Comparison of ENCODE assay signal across 31 cellular contexts in genomic region chr3:141525813-141526212, GRCh38. TPM values are rescaled to one million over a fixed set of nuclear protein-coding genes. Genes with fewer than 3 reads are reported as not detected.
DNase-seq lines count a peak whose midpoint lies in the region; ATAC-seq and TF ChIP-seq lines count a peak whose summit lies in the region.
"Had no signal": no experiment of that assay in that cellular context is flagged by ENCODE, and none has a peak within 500 bp of the region (broad histone marks: within the 10 kb centered on the region; RNA-seq: fewer than 3 reads in every experiment).

No MANE protein-coding gene starts in this region.

- CTCF ChIA-PET in activated naive CD4-positive, alpha-beta T cell treated with anti-CD3 and anti-CD28 coated beads for 36 hours (lab: Charles Lee): interaction anchor here (1.4 to 1.5 kb wide), 2 partner anchors 11 to 35 kb away, joined by 7 to 12 read pairs; no protein-coding TSS in a partner anchor

- H3K27me3 Mint-ChIP-seq in activated naive CD4-positive, alpha-beta T cell treated with anti-CD3 and anti-CD28 coated beads for 36 hours (ENCODE audit: low read depth): no peaks in the 10 kb centered on the region
- no peaks in the 10 kb centered on the region for H3K27me3 Mint-ChIP-seq in activated T-helper 17 cell treated with anti-CD3 and anti-CD28 coated beads, Interleukin-2, amount 50 U/mL, for 72 hours
- H3K27me3 Mint-ChIP-seq: effector memory CD8-positive, alpha-beta T cell; stimulated activated naive CD8-positive, alpha-beta T cell treated with anti-CD3 and anti-CD28 coated beads, Interleukin-15, Interleukin-2, amounts not matched to agents 100 ng/mL and 50 ng/mL, for 24 hours had no signal

- H3K4me3 Mint-ChIP-seq in activated naive CD4-positive, alpha-beta T cell treated with anti-CD3 and anti-CD28 coated beads for 36 hours: no peak overlapping the region
- H3K4me3 Mint-ChIP-seq in activated T-helper 17 cell treated with anti-CD3 and anti-CD28 coated beads, Interleukin-2, amount 50 U/mL, for 72 hours: peak overlapping the region; percentile 36
- H3K4me3 Mint-ChIP-seq: stimulated activated naive CD8-positive, alpha-beta T cell treated with anti-CD3 and anti-CD28 coated beads, Interleukin-15, Interleukin-2, amounts not matched to agents 100 ng/mL and 50 ng/mL, for 24 hours had no signal

- no peak for ATAC-seq in activated T-helper 17 cell treated with anti-CD3 and anti-CD28 coated beads, Interleukin-2, amount 50 U/mL, for 72 hours (replicated peaks)
- ATAC-seq in left lobe of liver (peak; percentile 97), upper lobe of right lung (peak; percentile 35), GM18868 (IDR thresholded peaks at IDR 0.05; ENCODE audit: unreplicated experiment) (no peak), Right ventricle myocardium inferior (no peak)
- ATAC-seq: effector memory CD8-positive, alpha-beta T cell; esophagus mucosa; HCT116 had no signal

- no peak for TF ChIP-seq POLR2A in sigmoid colon (IDR thresholded peaks at IDR 0.05)

- 23 to 57% methylated on average over 2 of the region's 2 CpGs for WGBS in sigmoid colon, 2 donors

- peaks cover 82% of the 10 kb centered on the region for H3K4me1 Mint-ChIP-seq in activated naive CD4-positive, alpha-beta T cell treated with anti-CD3 and anti-CD28 coated beads for 36 hours (ENCODE audit: low read depth)
- H3K4me1 Mint-ChIP-seq in activated T-helper 17 cell treated with anti-CD3 and anti-CD28 coated beads, Interleukin-2, amount 50 U/mL, for 72 hours: peaks cover 33% of the 10 kb centered on the region

- H3K4me1 ChIP-seq in upper lobe of right lung (peaks cover 26% of the 10 kb centered on the region), sigmoid colon (peaks cover 0 to 7% (median 0%) of the 10 kb centered on the region in 4 donors)

- H3K27me3 ChIP-seq in upper lobe of right lung: no peaks in the 10 kb centered on the region
- H3K27me3 ChIP-seq in sigmoid colon: no peaks in the 10 kb centered on the region
- H3K27me3 ChIP-seq: cardiac muscle cell, SJSA1 had no signal

- H3K4me3 ChIP-seq in upper lobe of right lung (no peak overlapping the region), sigmoid colon (no peak overlapping the region)
- H3K4me3 ChIP-seq: cardiac muscle cell, SJSA1, skin epidermis, thoracic aorta had no signal

- no peaks in the 10 kb centered on the region for H3K9me3 Mint-ChIP-seq in activated naive CD4-positive, alpha-beta T cell treated with anti-CD3 and anti-CD28 coated beads for 36 hours
- H3K9me3 Mint-ChIP-seq in activated T-helper 17 cell treated with anti-CD3 and anti-CD28 coated beads, Interleukin-2, amount 50 U/mL, for 72 hours: no peaks in the 10 kb centered on the region
- H3K9me3 Mint-ChIP-seq: effector memory CD8-positive, alpha-beta T cell; stimulated activated naive CD8-positive, alpha-beta T cell treated with anti-CD3 and anti-CD28 coated beads, Interleukin-15, Interleukin-2, amounts not matched to agents 100 ng/mL and 50 ng/mL, for 24 hours had no signal

- H3K27ac Mint-ChIP-seq in activated naive CD4-positive, alpha-beta T cell treated with anti-CD3 and anti-CD28 coated beads for 36 hours: peak overlapping the region; percentile 37
- peak overlapping the region; percentile 58 for H3K27ac Mint-ChIP-seq in activated T-helper 17 cell treated with anti-CD3 and anti-CD28 coated beads, Interleukin-2, amount 50 U/mL, for 72 hours

- H3K27ac ChIP-seq in upper lobe of right lung: no peak overlapping the region
- no peak overlapping the region for H3K27ac ChIP-seq in sigmoid colon
- H3K27ac ChIP-seq: cardiac muscle cell, SJSA1, thoracic aorta had no signal

- H3K36me3 ChIP-seq in upper lobe of right lung: peaks cover 9% of the 10 kb centered on the region
- no peaks in the 10 kb centered on the region for H3K36me3 ChIP-seq in sigmoid colon
- H3K36me3 ChIP-seq: cardiac muscle cell, thoracic aorta had no signal

- H3K9me3 ChIP-seq in upper lobe of right lung (no peaks in the 10 kb centered on the region), sigmoid colon (no peaks in the 10 kb centered on the region)
- H3K9me3 ChIP-seq: SJSA1, thoracic aorta had no signal

- intact Hi-C loops in activated naive CD4-positive, alpha-beta T cell treated with anti-CD3 and anti-CD28 coated beads for 36 hours (cut with micrococcal nuclease): loop anchor here (1.0 kb wide), 2 partner anchors 26 to 30 kb away; no protein-coding TSS in a partner anchor
- intact Hi-C loops in upper lobe of right lung (cut with DNase I) (no loop called here), sigmoid colon (cut with DNase I) (no loop called here), Right ventricle myocardium inferior (cut with DNase I) (no loop called here)

- DNase-seq in activated naive CD4-positive, alpha-beta T cell treated with anti-CD3 and anti-CD28 coated beads for 36 hours: no peak
- DNase-seq in activated naive CD4-positive, alpha-beta T cell (lab: John Stamatoyannopoulos, UW): no peak
- DNase-seq in left lobe of liver (ENCODE audit: low spot score): no peak
- DNase-seq in upper lobe of right lung: no peak
- DNase-seq in sigmoid colon: no peak
- DNase-seq in Right ventricle myocardium inferior (ENCODE audit: missing footprints): no peak
- DNase-seq: activated naive CD4-positive, alpha-beta T cell treated with Interleukin-2 at 50 U/mL for 16 hours; activated T-cell treated with anti-CD3 and anti-CD28 coated beads, Interleukin-2, amount 50 U/mL, for 48 hours; aorta; cortex of kidney; DND-41; effector memory CD8-positive, alpha-beta T cell; foreskin fibroblast; head of caudate nucleus; KG1; kidney glomerular epithelial cell; MM.1S; NCI-H1436; NCI-H2081 treated with DMSO at 0.1 percent for 48 hours; NCI-H345; NCI-H748 treated with DMSO at 0.1 percent for 48 hours; nucleus accumbens had no signal

- TF ChIP-seq CTCF in upper lobe of right lung (IDR thresholded peaks at IDR 0.05) (no peak), sigmoid colon (IDR thresholded peaks at IDR 0.05) (no peak)

- TF ChIP-seq EP300 in sigmoid colon (IDR thresholded peaks at IDR 0.05): no peak

- peaks cover 16% of the 10 kb centered on the region for H3K36me3 Mint-ChIP-seq in activated naive CD4-positive, alpha-beta T cell treated with anti-CD3 and anti-CD28 coated beads for 36 hours (ENCODE audit: low read depth)
- H3K36me3 Mint-ChIP-seq in activated T-helper 17 cell treated with anti-CD3 and anti-CD28 coated beads, Interleukin-2, amount 50 U/mL, for 72 hours (ENCODE audit: low read depth): peaks cover 79% of the 10 kb centered on the region

RNA-seq across cellular contexts. Expression of gene RASA2, which starts 39.0 kb away (rescaled TPM):
- 10 to 100 TPM; 24.0 to 27.5 TPM for total RNA-seq in activated naive CD4-positive, alpha-beta T cell treated with anti-CD3 and anti-CD28 coated beads for 36 hours
- total RNA-seq in activated T-helper 17 cell treated with anti-CD3 and anti-CD28 coated beads, Interleukin-2, amount 50 U/mL, for 72 hours: 10 to 100 TPM; 36.6 to 41.1 TPM
- total RNA-seq in left lobe of liver (3.7 TPM), upper lobe of right lung (30.3 TPM), sigmoid colon (10 to 100 TPM; 13.0 to 20.5 (median 16.8) TPM), Right ventricle myocardium inferior (6.4 TPM)
- 1 to 10 TPM; 3.2 to 7.9 (median 3.6) TPM for polyA plus RNA-seq in sigmoid colon

Comparison
In these comparisons a context has a peak if more than half of its experiments do, and no peak if none do; other contexts are left out.
1. ATAC-seq: peak in left lobe of liver (single experiment) and upper lobe of right lung (single experiment); none in activated T-helper 17 cell treated with anti-CD3 and anti-CD28 coated beads, Interleukin-2, amount 50 U/mL, for 72 hours (single experiment), GM18868 (single experiment) and Right ventricle myocardium inferior (single experiment).